Comparison of ENCODE assay signal across 21 cellular contexts in the genomic region with DNA sequence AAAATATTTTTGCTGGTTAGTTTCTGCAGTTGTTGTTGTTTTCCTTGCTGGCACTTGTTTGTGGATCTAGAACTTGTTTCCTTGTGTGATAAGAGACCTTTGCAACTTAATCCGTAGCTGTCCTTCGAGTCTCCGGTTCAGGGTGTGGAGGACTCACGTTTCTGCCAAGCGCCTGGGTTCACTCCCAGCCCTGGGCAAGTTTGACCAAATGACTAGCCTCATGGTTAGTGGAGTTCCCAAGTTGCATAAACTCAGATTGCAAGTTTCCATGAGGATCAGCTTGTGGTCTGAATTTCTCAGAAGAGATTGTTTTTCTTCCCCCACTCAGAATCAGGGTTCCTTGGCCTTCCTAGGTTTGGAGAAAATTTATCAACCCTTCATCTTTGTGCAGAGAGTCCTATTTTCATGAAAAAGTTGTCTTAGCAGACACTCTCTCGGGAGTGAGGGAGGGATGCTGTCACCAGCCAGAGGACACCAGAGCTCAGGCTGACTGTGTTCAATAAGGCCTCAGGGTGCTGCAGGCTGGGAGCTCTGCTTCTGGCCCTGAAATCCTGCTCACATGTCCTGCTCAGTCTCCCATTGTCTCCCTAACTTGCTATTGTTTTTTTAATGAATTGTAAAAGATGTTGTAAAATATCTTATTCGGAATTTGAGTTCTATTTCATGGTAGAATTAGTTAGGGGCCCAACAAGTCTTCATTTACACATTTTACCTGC.
DNase-seq lines count a peak whose midpoint lies in the region; ATAC-seq and TF ChIP-seq lines count a peak whose summit lies in the region.
"Had no signal": no experiment of that assay in that cellular context is flagged by ENCODE, and none has a peak within 500 bp of the region (broad histone marks: within the 10 kb centered on the region; RNA-seq: fewer than 3 reads in every experiment).

No MANE protein-coding gene starts in this region.

- DNase-seq in DND-41, result no peak
- peak; percentile 20 for DNase-seq in amniotic epithelial cell (ENCODE audit: low read depth)
- DNase-seq in iris pigment epithelial cell (ENCODE audit: low read depth), result peak; percentile 6
- no peak for DNase-seq in psoas muscle
- DNase-seq in Right ventricle myocardium inferior (ENCODE audit: missing footprints), result no peak
- DNase-seq in HuH-7.5 (ENCODE audit: low spot score), result no peak
- no peak for DNase-seq in Right ventricle myocardium superior
- DNase-seq in Calu3, result no peak
- DNase-seq: 8988T; DMS79 treated with DMSO at 0.1 percent for 48 hours; HCEC 1CT; Karpas-422; NCI-H1048; NCI-H1436 treated with DMSO at 0.1 percent for 48 hours; NCI-H2029 treated with DMSO at 0.1 percent for 48 hours; NCI-H2171 treated with DMSO at 0.1 percent for 48 hours; NCI-H446 treated with DMSO at 0.1 percent for 48 hours; NK-92 treated with Interleukin-12 subunit alpha and Interleukin-12 subunit beta, amount 100 ng/mL, for 24 hours; SIG-M5 had no signal

- no peaks in the 10 kb centered on the region for H3K27me3 Mint-ChIP-seq in Calu3 (ENCODE audit: unreplicated experiment)
- H3K27me3 Mint-ChIP-seq: IgD-negative memory B cell had no signal

- no peaks in the 10 kb centered on the region for H3K79me2 ChIP-seq in DND-41 (ENCODE audit: insufficient read depth, low read length)

- peak overlapping the region; percentile 21; the same call in 1 of the 2 replicates for H2AFZ ChIP-seq in DND-41 (ENCODE audit: low read depth, low read length)

- TF ChIP-seq CTCF in DND-41 (IDR thresholded peaks at IDR 0.05; ENCODE audit: borderline replicate concordance, extremely low read depth, low read length, poor library complexity, severe bottlenecking) (no peak), psoas muscle (IDR thresholded peaks at IDR 0.05) (no peak), Calu3 (IDR thresholded peaks at IDR 0.05; ENCODE audit: unreplicated experiment) (no peak)

- intact Hi-C loops in psoas muscle (cut with DNase I) (no loop called here), Right ventricle myocardium inferior (cut with DNase I) (no loop called here), Right ventricle myocardium superior (cut with DNase I) (no loop called here), Calu3 (cut with micrococcal nuclease; ENCODE audit: unreplicated experiment) (no loop called here)

- no peaks in the 10 kb centered on the region for H4K20me1 ChIP-seq in DND-41 (ENCODE audit: insufficient read depth, low read length)

- no peak overlapping the region for H3K27ac Mint-ChIP-seq in Calu3 (ENCODE audit: unreplicated experiment)

- H3K36me3 ChIP-seq in DND-41 (ENCODE audit: insufficient read depth, low read length), result no peaks in the 10 kb centered on the region
- H3K36me3 ChIP-seq in psoas muscle (ENCODE audit: insufficient read depth in 1 of 2, low read depth in 1 of 2), result no peaks in the 10 kb centered on the region

- H3K4me3 Mint-ChIP-seq in Calu3 (ENCODE audit: low read depth, unreplicated experiment), result no peak overlapping the region
- H3K4me3 Mint-ChIP-seq: CD14-positive monocyte, IgD-negative memory B cell had no signal

- H3K9me3 Mint-ChIP-seq in Calu3 (ENCODE audit: low read depth, unreplicated experiment), result no peaks in the 10 kb centered on the region

- CTCF ChIA-PET in Calu3 (lab: Charles Lee), result interaction anchor here (1.1 kb wide), 1 partner anchor 200 kb away, joined by 4 read pairs; no protein-coding TSS in a partner anchor

- no TSS peak for BruUV-seq in Calu3 (replicated peaks; lab: Mats Ljungman, UMichigan)

- no peak overlapping the region for H3K27ac ChIP-seq in DND-41 (ENCODE audit: low read length)
- H3K27ac ChIP-seq in psoas muscle, result no peak overlapping the region

- H3K4me3 ChIP-seq in DND-41 (ENCODE audit: low read depth in 1 of 2, low read length in 2 of 2) (no peak overlapping the region), psoas muscle (no peak overlapping the region)

- no peaks in the 10 kb centered on the region for H3K27me3 ChIP-seq in DND-41 (ENCODE audit: insufficient read depth, low read length, poor library complexity)
- H3K27me3 ChIP-seq in psoas muscle (ENCODE audit: insufficient read depth in 3 of 3, low read length in 2 of 3), result no peaks in the 10 kb centered on the region

- WGBS in psoas muscle, 3 donors, result 40 to 62% (median 47%) methylated on average over 7 of the region's 7 CpGs

- no peaks in the 10 kb centered on the region for H3K36me3 Mint-ChIP-seq in Calu3 (ENCODE audit: insufficient read depth, unreplicated experiment)
- H3K36me3 Mint-ChIP-seq: CD14-positive monocyte, IgD-negative memory B cell had no signal

- no peak overlapping the region for H3K4me2 ChIP-seq in DND-41 (ENCODE audit: insufficient read depth, low read length)

- no peak overlapping the region for H3K9ac ChIP-seq in DND-41 (ENCODE audit: low read depth, low read length)

- H3K9me3 ChIP-seq in DND-41 (ENCODE audit: insufficient read depth, low read length, severe bottlenecking), result no peaks in the 10 kb centered on the region
- no peaks in the 10 kb centered on the region for H3K9me3 ChIP-seq in psoas muscle

- H3K4me1 Mint-ChIP-seq in Calu3 (ENCODE audit: low read depth, unreplicated experiment), result no peaks in the 10 kb centered on the region
- H3K4me1 Mint-ChIP-seq: CD14-positive monocyte had no signal

- H3K4me1 ChIP-seq in DND-41 (ENCODE audit: insufficient read depth, low read length), result no peaks in the 10 kb centered on the region
- no peaks in the 10 kb centered on the region for H3K4me1 ChIP-seq in psoas muscle

- ATAC-seq in DND-41 (ENCODE audit: insufficient read depth, low read depth) (no peak), psoas muscle (peak in 3 of 4 donors; percentile 36 to 80 (median 71)), Right ventricle myocardium inferior (no peak), Right ventricle myocardium superior (ENCODE audit: poor library complexity) (no peak)

Comparison
In these comparisons a context has a peak if more than half of its experiments do, and no peak if none do; other contexts are left out.
1. ATAC-seq: peak in psoas muscle (3 of 4); none in DND-41 (single experiment), Right ventricle myocardium inferior (single experiment) and Right ventricle myocardium superior (single experiment).
2. DNase-seq: peak in amniotic epithelial cell (single experiment) and iris pigment epithelial cell (single experiment); none in DND-41 (single experiment), psoas muscle (0 of 2), Right ventricle myocardium inferior (single experiment), HuH-7.5 (single experiment), Right ventricle myocardium superior (single experiment) and Calu3 (single experiment).